In the genomic region with DNA sequence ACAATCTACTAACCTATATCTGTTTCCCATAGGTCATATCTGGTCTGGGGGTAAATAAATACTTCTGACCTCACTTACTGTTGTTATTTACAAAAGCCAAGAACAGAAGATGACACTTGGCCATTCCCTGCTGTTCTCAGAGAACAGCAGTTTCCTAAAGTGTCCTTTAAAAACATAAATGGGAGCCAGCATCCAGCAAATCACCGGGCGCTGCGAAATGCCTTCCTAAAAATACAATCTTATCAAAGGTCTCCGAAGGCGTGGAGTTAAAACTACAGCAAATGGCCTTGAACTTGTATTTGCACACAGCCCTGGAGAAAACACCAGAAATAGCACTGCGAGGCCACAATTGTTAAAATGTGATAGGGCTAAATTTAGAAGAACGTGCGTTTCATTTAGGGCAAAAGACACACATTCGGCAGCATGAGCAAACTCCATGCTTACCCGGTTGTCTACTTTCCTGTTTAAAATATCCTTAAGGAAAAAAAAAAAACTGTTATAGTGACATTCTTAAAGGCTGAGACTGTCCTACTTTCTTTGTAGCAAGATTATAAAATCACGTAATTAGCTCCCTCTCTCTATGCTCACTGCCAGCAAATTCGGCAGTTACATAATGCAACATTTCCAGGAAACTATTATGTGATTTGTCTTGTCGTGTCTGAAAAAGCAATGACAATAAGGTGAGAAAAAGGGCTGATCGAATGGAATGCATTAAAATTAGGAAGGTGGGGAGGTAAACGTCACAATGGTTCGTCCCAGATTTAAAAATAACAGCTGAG, we compare ENCODE assay signal across 8 cellular contexts. TPM values are rescaled to one million over a fixed set of nuclear protein-coding genes. Genes with fewer than 3 reads are reported as not detected.
DNase-seq lines count a peak whose midpoint lies in the region; ATAC-seq, FAIRE-seq and TF ChIP-seq lines count a peak whose summit lies in the region.

No MANE protein-coding gene starts in this region.

- H3K27me3 Mint-ChIP-seq in activated B cell treated with CpG ODN at 0.5 μM for 24 hours = peaks cover 35% of the 10 kb centered on the region

- H3K9me3 ChIP-seq in trophoblast cell (ENCODE audit: insufficient read depth, low read depth, low read length) = no peaks in the 10 kb centered on the region

- no peak overlapping the region for H3K14ac ChIP-seq in trophoblast cell (ENCODE audit: low read length)

- peak overlapping the region; percentile 93 for H3K4me3 Mint-ChIP-seq in activated B cell treated with CpG ODN at 0.5 μM for 24 hours

- POLR2A ChIA-PET in activated B cell treated with CpG ODN at 0.5 μM for 24 hours (lab: Charles Lee) = interaction anchor here (0.7 kb wide), 1 partner anchor 16 kb away, joined by 4 read pairs; no protein-coding TSS in a partner anchor

- DNase-seq in Right ventricle myocardium superior (no peak), Right ventricle myocardium inferior (ENCODE audit: missing footprints) (no peak), activated B cell treated with CpG ODN at 0.5 μM for 24 hours (no peak), frontal cortex (ENCODE audit: low spot score in 2 of 2) (peak; percentile 46 to 56), trophoblast cell (peak in 1 of 2 donors; percentile 65), NCI-H2227 (lab: John Stamatoyannopoulos, UW; ENCODE audit: unreplicated experiment) (no peak), islet precursor cell (no peak)

- H2BK5ac ChIP-seq in trophoblast cell (ENCODE audit: low read depth, low read length, poor library complexity) = no peak overlapping the region

- CTCF ChIA-PET in activated B cell treated with CpG ODN at 0.5 μM for 24 hours (lab: Charles Lee) = no interaction called here

- peaks cover 17% of the 10 kb centered on the region for H3K79me1 ChIP-seq in trophoblast cell (ENCODE audit: low read length)

- no peak overlapping the region for H2AK5ac ChIP-seq in trophoblast cell (ENCODE audit: low read length)

- no CpG with 5 or more reads among the region's 16 CpGs for WGBS in trophoblast cell (ENCODE audit: extremely low coverage, insufficient coverage, insufficient read length)

- peak overlapping the region; percentile 98 for H3K4me2 ChIP-seq in trophoblast cell (ENCODE audit: low read length)

- H3K9me3 Mint-ChIP-seq in activated B cell treated with CpG ODN at 0.5 μM for 24 hours = no peaks in the 10 kb centered on the region

- no peak overlapping the region for H2BK12ac ChIP-seq in trophoblast cell (ENCODE audit: low read length)

- H3K18ac ChIP-seq in trophoblast cell (ENCODE audit: low read length) = no peak overlapping the region

- H3K27ac Mint-ChIP-seq in activated B cell treated with CpG ODN at 0.5 μM for 24 hours = no peak overlapping the region

- no peak overlapping the region for H4K12ac ChIP-seq in trophoblast cell (ENCODE audit: low read depth, low read length)

- no peak for FAIRE-seq in frontal cortex (lab: Jason Lieb, UNC)

- H3K4me3 ChIP-seq in trophoblast cell (ENCODE audit: low read depth, low read length) = no peak overlapping the region

- H3K9ac ChIP-seq in trophoblast cell (ENCODE audit: low read length) = peak overlapping the region; percentile 62

- H3K36me3 ChIP-seq in trophoblast cell (ENCODE audit: control insufficient read depth in 1 of 2, insufficient read depth in 2 of 2, low read length in 2 of 2) = no peaks in the 10 kb centered on the region

- H3K4me1 Mint-ChIP-seq in activated B cell treated with CpG ODN at 0.5 μM for 24 hours = peaks cover 38% of the 10 kb centered on the region

- H3K27ac ChIP-seq in trophoblast cell (ENCODE audit: low read depth, low read length) = peak overlapping the region; percentile 54

- no peaks in the 10 kb centered on the region for H3K27me3 ChIP-seq in trophoblast cell (ENCODE audit: insufficient read depth, low read length)

- peaks cover 22% of the 10 kb centered on the region for H3K79me2 ChIP-seq in trophoblast cell (ENCODE audit: control insufficient read depth, insufficient read depth, low read length, poor library complexity)

- H3K23ac ChIP-seq in trophoblast cell (ENCODE audit: low read length) = no peak overlapping the region

- ATAC-seq in Right ventricle myocardium superior (ENCODE audit: poor library complexity) = peak; percentile 7
- ATAC-seq in Right ventricle myocardium inferior = no peak
- ATAC-seq in activated B cell treated with CpG ODN at 0.5 μM for 24 hours (ENCODE audit: low read depth) = no peak
- no peak for ATAC-seq in HG02623 (IDR thresholded peaks at IDR 0.05; ENCODE audit: unreplicated experiment)

- peaks cover 3% of the 10 kb centered on the region for H3K36me3 Mint-ChIP-seq in activated B cell treated with CpG ODN at 0.5 μM for 24 hours (ENCODE audit: low read depth)

- H4K8ac ChIP-seq in trophoblast cell (ENCODE audit: low read depth, low read length) = no peak overlapping the region

- H3K4me1 ChIP-seq in trophoblast cell (ENCODE audit: control insufficient read depth in 1 of 2, insufficient read depth in 2 of 2, low read length in 2 of 2) = peaks cover 9 to 14% of the 10 kb centered on the region in 2 experiments

- TF ChIP-seq CTCF in activated B cell treated with CpG ODN at 0.5 μM for 24 hours (IDR thresholded peaks at IDR 0.05) = no peak

- no peak overlapping the region for H2BK120ac ChIP-seq in trophoblast cell (ENCODE audit: insufficient read depth, low read length, poor library complexity)

- no peak overlapping the region for H4K91ac ChIP-seq in trophoblast cell (ENCODE audit: low read depth, low read length)

- no peak overlapping the region for H2AFZ ChIP-seq in trophoblast cell (ENCODE audit: insufficient read depth, low read length, poor library complexity)

- intact Hi-C loops in Right ventricle myocardium superior (cut with DNase I) (loop anchor here (5.0 kb wide), 1 partner anchor 385 kb away; no protein-coding TSS in a partner anchor), Right ventricle myocardium inferior (cut with DNase I) (loop anchor here (2.0 to 5.0 kb wide), 4 partner anchors 60 to 501 kb away; no protein-coding TSS in a partner anchor), activated B cell treated with CpG ODN at 0.5 μM for 24 hours (cut with micrococcal nuclease) (loop anchor here (2.0 to 10.0 kb wide), 5 partner anchors 260 to 1817 kb away; a partner anchor contains a TSS)

- peak overlapping the region; percentile 93 for H3K4ac ChIP-seq in trophoblast cell (ENCODE audit: low read depth, low read length)

RNA-seq across cellular contexts. Expression of a gene that starts 1.5 kb away (rescaled TPM):
- total RNA-seq in Right ventricle myocardium superior = 19.9 TPM
- 21.3 TPM for total RNA-seq in Right ventricle myocardium inferior
- 3.1 and 3.9 TPM in 2 replicates for total RNA-seq in activated B cell treated with CpG ODN at 0.5 μM for 24 hours
- total RNA-seq in frontal cortex = 30.6 TPM
- 50.7 and 52.5 TPM in 2 replicates for polyA plus RNA-seq in trophoblast cell (2013)

Comparison
In these comparisons a context has a peak if more than half of its experiments do, and no peak if none do; other contexts are left out.
1. DNase-seq: peak in frontal cortex (2 of 2); none in Right ventricle myocardium superior (single experiment), Right ventricle myocardium inferior (single experiment), activated B cell treated with CpG ODN at 0.5 μM for 24 hours (single experiment), NCI-H2227 (single experiment) and islet precursor cell (single experiment).